In genomic region chr10:89085153-89085552, GRCh38 we compare ENCODE assay signal across 1 cellular context.
TF ChIP-seq lines count a peak whose summit lies in the region.

No MANE protein-coding gene starts in this region.

TF ChIP-seq in GM12878, 131 proteins besides CTCF, POLR2A, EP300 and RAD21 (continued from another document):
- TF ChIP-seq ZBTB40 (IDR thresholded peaks at IDR 0.05; ENCODE audit: borderline replicate concordance): no peak
- no peak for TF ChIP-seq MYB (IDR thresholded peaks at IDR 0.05; ENCODE audit: borderline replicate concordance, low read depth, low read length)
- no peak for TF ChIP-seq MTA3 (IDR thresholded peaks at IDR 0.05; ENCODE audit: borderline replicate concordance, low read length)
- TF ChIP-seq SKIL (IDR thresholded peaks at IDR 0.05; ENCODE audit: low read depth, poor library complexity, severe bottlenecking): no peak
- TF ChIP-seq RCOR1 (conservative IDR thresholded peaks at IDR 0.05; ENCODE audit: low read depth, low read length): no peak
- no peak for TF ChIP-seq POU2F2 (IDR thresholded peaks at IDR 0.05; ENCODE audit: borderline replicate concordance, low read depth, low read length)
